Comparison of ENCODE assay signal across 28 cellular contexts in the genomic region with DNA sequence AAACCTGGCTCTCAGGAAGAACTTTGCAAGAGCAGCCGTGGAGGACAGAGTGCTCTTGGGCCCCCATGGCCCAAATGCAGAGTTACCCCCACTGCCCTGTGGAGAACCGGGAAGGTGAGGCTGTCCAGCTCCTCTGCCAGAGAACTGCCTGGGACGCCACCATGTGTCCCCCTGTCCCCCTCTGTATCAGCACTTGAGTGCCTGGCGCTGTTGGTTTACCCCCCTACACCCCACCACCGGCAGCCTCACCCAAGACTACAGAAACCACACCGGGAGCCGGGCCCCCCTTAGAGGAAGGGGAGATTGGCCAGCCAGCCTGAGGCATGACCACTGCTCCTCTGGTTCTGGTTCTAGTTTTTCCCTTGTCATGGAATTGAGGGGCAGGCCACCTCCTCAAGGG. TPM values are rescaled to one million over a fixed set of nuclear protein-coding genes. Genes with fewer than 3 reads are reported as not detected.
DNase-seq lines count a peak whose midpoint lies in the region; ATAC-seq and TF ChIP-seq lines count a peak whose summit lies in the region.
"Had no signal": no experiment of that assay in that cellular context is flagged by ENCODE, and none has a peak within 500 bp of the region (broad histone marks: within the 10 kb centered on the region; RNA-seq: fewer than 3 reads in every experiment).

No MANE protein-coding gene starts in this region.

- H3K9ac ChIP-seq in HCT116 (ENCODE audit: low read length), result no peak overlapping the region

- H3K9me3 ChIP-seq in CD4-positive, CD25-positive, alpha-beta regulatory T cell (ENCODE audit: control insufficient read depth in 2 of 2, low read length in 2 of 2), result no peaks in the 10 kb centered on the region
- H3K9me3 ChIP-seq in HCT116 (ENCODE audit: control insufficient read depth in 1 of 2, insufficient read depth in 1 of 2, low read depth in 1 of 2, low read length in 2 of 2), result no peaks in the 10 kb centered on the region
- no peaks in the 10 kb centered on the region for H3K9me3 ChIP-seq in effector memory CD4-positive, alpha-beta T cell (ENCODE audit: control insufficient read depth, low read length)
- H3K9me3 ChIP-seq: left lung, ovary, spleen, thoracic aorta had no signal

- H3K27me3 Mint-ChIP-seq in CD4-positive, CD25-positive, alpha-beta regulatory T cell, result no peaks in the 10 kb centered on the region
- no peaks in the 10 kb centered on the region for H3K27me3 Mint-ChIP-seq in progenitor cell of endocrine pancreas
- H3K27me3 Mint-ChIP-seq: T-cell had no signal

- H4K20me1 ChIP-seq in HCT116 (ENCODE audit: insufficient read depth), result no peaks in the 10 kb centered on the region

- peaks cover 35% of the 10 kb centered on the region for H3K4me1 ChIP-seq in CD4-positive, CD25-positive, alpha-beta regulatory T cell (ENCODE audit: control insufficient read depth, insufficient read depth, low read length, poor library complexity, severe bottlenecking)
- H3K4me1 ChIP-seq in HCT116 (ENCODE audit: control insufficient read depth in 1 of 2, insufficient read depth in 2 of 2, low read length in 2 of 2), result peaks cover 64 to 78% of the 10 kb centered on the region in 2 experiments
- peaks cover 36% of the 10 kb centered on the region for H3K4me1 ChIP-seq in effector memory CD4-positive, alpha-beta T cell (ENCODE audit: control insufficient read depth, insufficient read depth, low read length, poor library complexity, severe bottlenecking)

- no peak overlapping the region for H2AFZ ChIP-seq in HCT116 (ENCODE audit: low read depth, low read length, poor library complexity, severe bottlenecking)

- H3K9me3 Mint-ChIP-seq in CD4-positive, CD25-positive, alpha-beta regulatory T cell, result peaks cover 0 to 2% (median 0%) of the 10 kb centered on the region in 7 donors
- no peaks in the 10 kb centered on the region for H3K9me3 Mint-ChIP-seq in progenitor cell of endocrine pancreas (ENCODE audit: low read depth)
- H3K9me3 Mint-ChIP-seq: naive B cell; stimulated activated naive B cell treated with anti-CD40 and anti-IgM and Interleukin-4, amounts not matched to agents 10 μg/mL and 1 μg/mL and 100 μg/mL, for 72 hours; T-cell had no signal

- BruUV-seq in HCT116 (replicated peaks; lab: Mats Ljungman, UMichigan), result no TSS peak

- H3K9me2 ChIP-seq in HCT116 (ENCODE audit: insufficient read depth), result no peaks in the 10 kb centered on the region

- H3K4me3 ChIP-seq in CD4-positive, CD25-positive, alpha-beta regulatory T cell (ENCODE audit: low read depth, low read length), result no peak overlapping the region
- H3K4me3 ChIP-seq in HCT116 (replicated peaks in 1 of 2; ENCODE audit: low read depth in 1 of 2, low read length in 2 of 2), result no peak overlapping the region
- no peak overlapping the region for H3K4me3 ChIP-seq in dorsolateral prefrontal cortex
- no peak overlapping the region for H3K4me3 ChIP-seq in effector memory CD4-positive, alpha-beta T cell (ENCODE audit: insufficient read depth, low read depth, low read length, poor library complexity, severe bottlenecking)
- H3K4me3 ChIP-seq: left lung, ovary, spleen, thoracic aorta had no signal

- TF ChIP-seq POLR2A in HCT116 (IDR thresholded peaks at IDR 0.05; ENCODE audit: borderline replicate concordance, extremely low read depth, insufficient read depth, insufficient read length), result no peak

- CTCF ChIA-PET in HCT116 (lab: Charles Lee), result interaction anchor here (1.0 kb wide), 1 partner anchor 16 kb away, joined by 3 read pairs; no protein-coding TSS in a partner anchor

- H3K27ac Mint-ChIP-seq in CD4-positive, CD25-positive, alpha-beta regulatory T cell, result peak overlapping the region in 2 of 3 donors; percentile 74 to 87
- peak overlapping the region; percentile 74 for H3K27ac Mint-ChIP-seq in progenitor cell of endocrine pancreas
- H3K27ac Mint-ChIP-seq: stimulated activated naive B cell treated with anti-CD40 and anti-IgM and Interleukin-4, amounts not matched to agents 10 μg/mL and 1 μg/mL and 100 μg/mL, for 72 hours; T-cell had no signal

- no peak overlapping the region for H3K4me3 Mint-ChIP-seq in CD4-positive, CD25-positive, alpha-beta regulatory T cell
- H3K4me3 Mint-ChIP-seq in progenitor cell of endocrine pancreas (ENCODE audit: low read depth), result no peak overlapping the region
- H3K4me3 Mint-ChIP-seq: naive B cell; stimulated activated naive B cell treated with anti-CD40 and anti-IgM and Interleukin-4, amounts not matched to agents 10 μg/mL and 1 μg/mL and 100 μg/mL, for 72 hours; T-cell had no signal

- no peaks in the 10 kb centered on the region for H3K36me3 ChIP-seq in CD4-positive, CD25-positive, alpha-beta regulatory T cell (ENCODE audit: control insufficient read depth, insufficient read depth, low read length)
- H3K36me3 ChIP-seq in HCT116 (ENCODE audit: control insufficient read depth in 1 of 2, insufficient read depth in 2 of 2, low read length in 2 of 2), result 0 out of 4 replicates have a peak, but pooled peaks cover 0 to 2% of the 10 kb centered on the region in 2 experiments
- H3K36me3 ChIP-seq in effector memory CD4-positive, alpha-beta T cell (ENCODE audit: control insufficient read depth, insufficient read depth, low read length), result no peaks in the 10 kb centered on the region
- H3K36me3 ChIP-seq: ovary, thoracic aorta had no signal

- POLR2A ChIA-PET in HCT116 (lab: Charles Lee), result no interaction called here

- peaks cover 0 to 39% (median 27%) of the 10 kb centered on the region in 4 donors for H3K4me1 Mint-ChIP-seq in CD4-positive, CD25-positive, alpha-beta regulatory T cell
- H3K4me1 Mint-ChIP-seq in progenitor cell of endocrine pancreas (ENCODE audit: low read depth), result peaks cover 23% of the 10 kb centered on the region

- no peak for TF ChIP-seq CTCF in HCT116 (IDR thresholded peaks at IDR 0.05 in 2 of 3, conservative IDR thresholded peaks at IDR 0.05 in 1 of 3; ENCODE audit: borderline replicate concordance in 1 of 3, insufficient read depth in 1 of 3, low read depth in 2 of 3, low read length in 2 of 3)
- TF ChIP-seq CTCF in dorsolateral prefrontal cortex (IDR thresholded peaks at IDR 0.05 in 54 of 56, conservative IDR thresholded peaks at IDR 0.05 in 2 of 56; ENCODE audit: low read depth in 1 of 56, partially characterized antibody in 56 of 56), result no peak
- no peak for TF ChIP-seq CTCF in progenitor cell of endocrine pancreas (IDR thresholded peaks at IDR 0.05; ENCODE audit: unreplicated experiment)

- no peak for ATAC-seq in CD4-positive, CD25-positive, alpha-beta regulatory T cell (ENCODE audit: low read depth in 2 of 2)
- ATAC-seq in HCT116 (no peak), HG02840 (IDR thresholded peaks at IDR 0.05; ENCODE audit: low FRiP score, unreplicated experiment) (no peak), HG03439 (IDR thresholded peaks at IDR 0.05; ENCODE audit: unreplicated experiment) (no peak)
- ATAC-seq: foreskin keratinocyte, left lung, Panc1, T-cell had no signal

- no peak for DNase-seq in CD4-positive, CD25-positive, alpha-beta regulatory T cell
- DNase-seq in HCT116 (ENCODE audit: low read depth, low spot score) (no peak), dorsolateral prefrontal cortex (no peak), progenitor cell of endocrine pancreas (ENCODE audit: low spot score, unreplicated experiment) (no peak), SKM-1 (lab: John Stamatoyannopoulos, UW; ENCODE audit: unreplicated experiment) (no peak)
- DNase-seq in effector memory CD4-positive, alpha-beta T cell, result no peak
- DNase-seq: activated CD8-positive, alpha-beta memory T cell treated with anti-CD3 and anti-CD28 coated beads, Interleukin-2, amount 50 U/mL, for 48 hours; activated effector memory CD4-positive, alpha-beta T cell treated with anti-CD3 and anti-CD28 coated beads, Interleukin-2, amount 50 U/mL, for 16 hours; DMS 273 treated with DMSO at 0.1 percent for 48 hours; effector CD4-positive, alpha-beta T cell; foreskin keratinocyte; KBM-7; naive B cell; NCI-H1694; NCI-H2171 treated with DMSO at 0.1 percent for 48 hours; NCI-H524; ovary; SIG-M5; spleen; stimulated activated CD4-positive, alpha-beta T cell treated with anti-CD3 and anti-CD28 coated beads, Interleukin-2, amount 100 ng/mL, for 48 hours; stimulated activated naive B cell treated with anti-CD40 and anti-IgM and Interleukin-4, amounts not matched to agents 10 μg/mL and 1 μg/mL and 100 μg/mL, for 72 hours; T-cell; WERI-Rb-1 had no signal

- TF ChIP-seq RAD21 in HCT116 (IDR thresholded peaks at IDR 0.05; ENCODE audit: low read depth), result no peak

- H3K79me2 ChIP-seq in HCT116 (ENCODE audit: insufficient read depth, low read length), result peaks cover 13% of the 10 kb centered on the region

- H3K36me3 Mint-ChIP-seq in CD4-positive, CD25-positive, alpha-beta regulatory T cell, result no peaks in the 10 kb centered on the region
- H3K36me3 Mint-ChIP-seq in progenitor cell of endocrine pancreas (ENCODE audit: insufficient read depth), result peaks cover 1% of the 10 kb centered on the region
- H3K36me3 Mint-ChIP-seq: naive B cell; stimulated activated naive B cell treated with anti-CD40 and anti-IgM and Interleukin-4, amounts not matched to agents 10 μg/mL and 1 μg/mL and 100 μg/mL, for 72 hours; T-cell had no signal

- H3K27ac ChIP-seq in CD4-positive, CD25-positive, alpha-beta regulatory T cell (ENCODE audit: insufficient read depth, low read length, poor library complexity, severe bottlenecking), result no peak overlapping the region
- no peak overlapping the region for H3K27ac ChIP-seq in HCT116 (ENCODE audit: low read depth, low read length)
- H3K27ac ChIP-seq in dorsolateral prefrontal cortex, result peak overlapping the region in 39 of 59 donors; percentile 6 to 79 (median 56)
- H3K27ac ChIP-seq in effector memory CD4-positive, alpha-beta T cell (ENCODE audit: insufficient read depth, low read length, poor library complexity, severe bottlenecking), result no peak overlapping the region
- H3K27ac ChIP-seq: foreskin keratinocyte, ovary, spleen, WERI-Rb-1 had no signal

- H3K27me3 ChIP-seq in CD4-positive, CD25-positive, alpha-beta regulatory T cell (ENCODE audit: control insufficient read depth, insufficient read depth, low read length), result no peaks in the 10 kb centered on the region
- H3K27me3 ChIP-seq in HCT116 (ENCODE audit: insufficient read depth, low read length), result no peaks in the 10 kb centered on the region
- no peaks in the 10 kb centered on the region for H3K27me3 ChIP-seq in dorsolateral prefrontal cortex
- H3K27me3 ChIP-seq in effector memory CD4-positive, alpha-beta T cell (replicated peaks; ENCODE audit: control insufficient read depth, insufficient read depth, low read length, poor library complexity, severe bottlenecking), result no peaks in the 10 kb centered on the region
- H3K27me3 ChIP-seq: foreskin keratinocyte, left lung, ovary had no signal

- intact Hi-C loops in HCT116 (cut with micrococcal nuclease), result loop anchor here (1.0 kb wide), 1 partner anchor 97 kb away; no protein-coding TSS in a partner anchor
- intact Hi-C loops in dorsolateral prefrontal cortex (cut with DNase I), result no loop called here

- peak overlapping the region; percentile 49; the same call in 1 of the 2 replicates for H3K4me2 ChIP-seq in HCT116 (ENCODE audit: low read length)

- RAD21 ChIA-PET in HCT116 (lab: Charles Lee; ENCODE audit: low non-redundant PET in 1 of 2, low total read pairs in 2 of 2, uncharacterized antibody in 2 of 2, unreplicated experiment in 2 of 2), result no interaction called here

RNA-seq across cellular contexts. Expression of gene LDHD, which starts 20.9 kb away (rescaled TPM):
- not detected for total RNA-seq in CD4-positive, CD25-positive, alpha-beta regulatory T cell
- polyA plus RNA-seq in CD4-positive, CD25-positive, alpha-beta regulatory T cell, result under 1 TPM in 3 of 4 donors, not detected in 1; 0.10 to 0.32 (median 0.15) TPM
- total RNA-seq in HCT116 (2021; ENCODE audit: unreplicated experiment), result 3.4 TPM
- polyA plus RNA-seq in HCT116 (2012), result 5.7 and 6.6 TPM in 2 replicates
- 10 to 100 TPM; 13.5 to 41.4 (median 22.3) TPM for total RNA-seq in dorsolateral prefrontal cortex
- total RNA-seq in progenitor cell of endocrine pancreas, result 0.64 and 0.89 TPM in 2 replicates

RNA-seq across cellular contexts. Expression of gene ZFP1, which starts 52.7 kb away (rescaled TPM):
- 14.2 TPM for total RNA-seq in CD4-positive, CD25-positive, alpha-beta regulatory T cell
- polyA plus RNA-seq in CD4-positive, CD25-positive, alpha-beta regulatory T cell, result 10 to 100 TPM; 15.6 to 19.2 (median 16.7) TPM
- total RNA-seq in HCT116 (2021; ENCODE audit: unreplicated experiment) (12.8 TPM), dorsolateral prefrontal cortex (10 to 100 TPM; 23.0 to 53.7 (median 36.8) TPM), progenitor cell of endocrine pancreas (16.3 and 17.5 TPM in 2 replicates)
- 6.2 and 7.1 TPM in 2 replicates for polyA plus RNA-seq in HCT116 (2012)

Comparison
In these comparisons a context has a peak if more than half of its experiments do, and no peak if none do; other contexts are left out.
1. H3K27ac ChIP-seq: peak in dorsolateral prefrontal cortex (39 of 59); none in CD4-positive, CD25-positive, alpha-beta regulatory T cell (single experiment), HCT116 (single experiment) and effector memory CD4-positive, alpha-beta T cell (single experiment).